ENCODE assay signal across 21 cellular contexts in the genomic region with DNA sequence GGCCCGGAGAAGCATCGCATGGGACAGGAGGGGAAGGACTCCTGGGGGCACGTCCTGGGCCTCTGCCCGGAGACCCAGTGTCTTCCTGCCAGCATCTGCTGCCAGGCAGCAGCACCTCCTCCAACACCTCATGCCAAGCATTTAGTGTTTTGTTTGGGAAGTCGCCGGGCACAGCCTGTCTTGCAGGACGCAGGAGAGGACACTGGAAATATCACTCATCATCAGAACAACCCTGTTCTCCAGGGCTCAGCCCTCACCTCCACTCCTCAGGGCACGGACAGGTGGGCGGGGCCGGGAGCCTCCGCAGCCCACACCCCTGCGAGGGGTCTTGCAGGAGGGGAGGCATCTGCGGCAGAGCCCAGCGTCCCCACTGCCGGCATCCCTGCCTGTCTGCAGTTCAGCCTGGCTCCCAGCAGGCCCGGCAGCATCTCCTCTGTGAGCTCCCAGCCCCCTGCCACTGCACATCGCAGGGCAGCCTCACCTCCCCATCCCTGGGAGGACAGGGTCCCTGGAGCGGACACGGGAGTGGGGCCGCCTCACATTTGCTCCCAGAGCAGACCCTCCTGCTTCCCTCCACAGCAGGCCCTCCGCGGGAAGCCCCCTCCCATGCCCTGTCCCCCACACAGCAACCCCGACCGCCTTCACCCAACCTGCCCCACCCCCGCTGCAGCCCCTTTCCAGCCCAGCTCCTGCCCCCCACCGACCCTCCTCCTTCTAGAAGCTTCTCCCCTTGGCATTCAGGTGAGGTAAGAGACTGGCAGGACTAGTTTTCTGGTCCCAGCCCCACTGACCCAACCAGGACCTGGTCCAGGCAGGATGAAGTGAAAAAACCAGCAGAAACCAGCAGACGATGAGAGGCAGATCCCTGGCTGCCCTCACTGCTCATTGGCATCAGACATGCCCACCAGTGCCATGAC.
A peak's percentile ranks its signal among the peaks of the same experiment; 100 is the strongest.
DNase-seq lines count a peak whose midpoint lies in the region; ATAC-seq and TF ChIP-seq lines count a peak whose summit lies in the region.
"Had no signal": no experiment of that assay in that cellular context is flagged by ENCODE, and none has a peak within 500 bp of the region (broad histone marks: within the 10 kb centered on the region; RNA-seq: fewer than 3 reads in every experiment).

No MANE protein-coding gene starts in this region.

- H3K4me1 ChIP-seq in right atrium auricular region = no peaks in the 10 kb centered on the region
- H3K4me1 ChIP-seq: adrenal gland, HAP-1 had no signal

- DNase-seq in right atrium auricular region (ENCODE audit: low spot score) (peak; percentile 50), left cardiac atrium (no peak), WTC11 (ENCODE audit: low spot score) (no peak), nephron progenitor cell (no peak), NCI-H2081 treated with DMSO at 0.1 percent for 48 hours (lab: John Stamatoyannopoulos, UW) (no peak), HK-2 (ENCODE audit: unreplicated experiment) (no peak)
- DNase-seq: activated CD4-positive, alpha-beta T cell treated with anti-CD3 and anti-CD28 coated beads, Interleukin-2, amount 10 ng/mL, durations not matched to agents 7 days and 5 days; activated CD8-positive, alpha-beta memory T cell treated with anti-CD3 and anti-CD28 coated beads, Interleukin-2, amount 50 U/mL, for 4 hours; activated gamma-delta T cell; CD4-positive, CD25-positive, alpha-beta regulatory T cell; DND-41; mesenchymal stem cell; naive B cell; NCI-H2171; NCI-H524; T-helper 2 cell had no signal

- H3K4me3 ChIP-seq in right atrium auricular region = no peak overlapping the region
- H3K4me3 ChIP-seq: adrenal gland, HAP-1, ovary had no signal

- POLR2A ChIA-PET in WTC11 (lab: Charles Lee) = no interaction called here

- no peaks in the 10 kb centered on the region for H3K9me3 ChIP-seq in right atrium auricular region
- H3K9me3 ChIP-seq: adrenal gland, HAP-1, ovary had no signal

- H3K36me3 ChIP-seq in right atrium auricular region = no peaks in the 10 kb centered on the region
- H3K36me3 ChIP-seq: adrenal gland, HAP-1, ovary had no signal

- TF ChIP-seq CTCF in right atrium auricular region (IDR thresholded peaks at IDR 0.05) (no peak), WTC11 (IDR thresholded peaks at IDR 0.05) (no peak), nephron progenitor cell (IDR thresholded peaks at IDR 0.05) (no peak)

- H3K27ac Mint-ChIP-seq in WTC11 (no peak overlapping the region), nephron progenitor cell (peak overlapping the region; percentile 29)
- H3K27ac Mint-ChIP-seq: activated CD4-positive, alpha-beta T cell treated with anti-CD3 and anti-CD28 coated beads, Interleukin-2, amount 10 ng/mL, durations not matched to agents 7 days and 5 days; CD4-positive, CD25-positive, alpha-beta regulatory T cell; IgD-negative memory B cell; naive B cell had no signal

- H3K27me3 ChIP-seq in right atrium auricular region = no peaks in the 10 kb centered on the region
- H3K27me3 ChIP-seq: ovary had no signal

- H3K27ac ChIP-seq in right atrium auricular region = no peak overlapping the region
- H3K27ac ChIP-seq: adrenal gland, ovary had no signal

- intact Hi-C loops in left cardiac atrium (cut with DNase I) = no loop called here

- ATAC-seq in left cardiac atrium (no peak), WTC11 (peak; percentile 50), GM19455 (IDR thresholded peaks at IDR 0.05; ENCODE audit: unreplicated experiment) (no peak)

- CTCF ChIA-PET in WTC11 (lab: Charles Lee) = no interaction called here

- no peak overlapping the region for H3K4me3 Mint-ChIP-seq in WTC11
- H3K4me3 Mint-ChIP-seq in nephron progenitor cell = no peak overlapping the region
- H3K4me3 Mint-ChIP-seq: activated CD4-positive, alpha-beta T cell treated with anti-CD3 and anti-CD28 coated beads, Interleukin-2, amount 10 ng/mL, durations not matched to agents 7 days and 5 days; CD4-positive, CD25-positive, alpha-beta regulatory T cell had no signal

- peaks cover 15% of the 10 kb centered on the region for H3K9me3 Mint-ChIP-seq in WTC11
- peaks cover 23% of the 10 kb centered on the region for H3K9me3 Mint-ChIP-seq in nephron progenitor cell
- H3K9me3 Mint-ChIP-seq: activated CD4-positive, alpha-beta T cell treated with anti-CD3 and anti-CD28 coated beads, Interleukin-2, amount 10 ng/mL, durations not matched to agents 7 days and 5 days had no signal

- H3K36me3 Mint-ChIP-seq in WTC11 (no peaks in the 10 kb centered on the region), nephron progenitor cell (ENCODE audit: low read depth) (no peaks in the 10 kb centered on the region)
- H3K36me3 Mint-ChIP-seq: CD4-positive, CD25-positive, alpha-beta regulatory T cell; IgD-negative memory B cell; naive B cell had no signal

- H3K27me3 Mint-ChIP-seq in WTC11 (ENCODE audit: low read depth) (peaks cover 4% of the 10 kb centered on the region), nephron progenitor cell (ENCODE audit: low read depth, poor library complexity) (peaks cover 15% of the 10 kb centered on the region)
- H3K27me3 Mint-ChIP-seq: activated CD4-positive, alpha-beta T cell treated with anti-CD3 and anti-CD28 coated beads, Interleukin-2, amount 10 ng/mL, durations not matched to agents 7 days and 5 days; CD4-positive, CD25-positive, alpha-beta regulatory T cell had no signal

- 0 out of 2 replicates have a peak, but pooled peaks cover 1% of the 10 kb centered on the region for H3K4me1 Mint-ChIP-seq in WTC11
- H3K4me1 Mint-ChIP-seq in nephron progenitor cell = peaks cover under 1% of the 10 kb centered on the region
- H3K4me1 Mint-ChIP-seq: activated CD4-positive, alpha-beta T cell treated with anti-CD3 and anti-CD28 coated beads, Interleukin-2, amount 10 ng/mL, durations not matched to agents 7 days and 5 days; CD4-positive, CD25-positive, alpha-beta regulatory T cell; IgD-negative memory B cell; naive B cell had no signal

TF ChIP-seq in WTC11, 78 proteins besides CTCF, POLR2A, EP300 and RAD21:
- TF ChIP-seq NR2C2 (CRISPR knock-in tag; IDR thresholded peaks at IDR 0.05) (no peak), IRF2 (CRISPR knock-in tag; IDR thresholded peaks at IDR 0.05; ENCODE audit: borderline replicate concordance, low read depth) (no peak)
